In genomic region chr13:113608246-113608635, GRCh38 we compare ENCODE assay signal across 3 cellular contexts.
TF ChIP-seq lines count a peak whose summit lies in the region.

No MANE protein-coding gene starts in this region.

TF ChIP-seq in GM23338, 12 proteins besides CTCF, POLR2A, EP300 and RAD21 (continues in another document):
- TF ChIP-seq ZNF331 (CRISPR knock-in tag; IDR thresholded peaks at IDR 0.05; ENCODE audit: low read depth) (no peak), POLR2AphosphoS5 (IDR thresholded peaks at IDR 0.05; ENCODE audit: low read depth) (no peak), ETS1 (IDR thresholded peaks at IDR 0.05) (no peak), STAT1 (IDR thresholded peaks at IDR 0.05; ENCODE audit: unreplicated experiment) (no peak)
- TF ChIP-seq, protein P1, sequence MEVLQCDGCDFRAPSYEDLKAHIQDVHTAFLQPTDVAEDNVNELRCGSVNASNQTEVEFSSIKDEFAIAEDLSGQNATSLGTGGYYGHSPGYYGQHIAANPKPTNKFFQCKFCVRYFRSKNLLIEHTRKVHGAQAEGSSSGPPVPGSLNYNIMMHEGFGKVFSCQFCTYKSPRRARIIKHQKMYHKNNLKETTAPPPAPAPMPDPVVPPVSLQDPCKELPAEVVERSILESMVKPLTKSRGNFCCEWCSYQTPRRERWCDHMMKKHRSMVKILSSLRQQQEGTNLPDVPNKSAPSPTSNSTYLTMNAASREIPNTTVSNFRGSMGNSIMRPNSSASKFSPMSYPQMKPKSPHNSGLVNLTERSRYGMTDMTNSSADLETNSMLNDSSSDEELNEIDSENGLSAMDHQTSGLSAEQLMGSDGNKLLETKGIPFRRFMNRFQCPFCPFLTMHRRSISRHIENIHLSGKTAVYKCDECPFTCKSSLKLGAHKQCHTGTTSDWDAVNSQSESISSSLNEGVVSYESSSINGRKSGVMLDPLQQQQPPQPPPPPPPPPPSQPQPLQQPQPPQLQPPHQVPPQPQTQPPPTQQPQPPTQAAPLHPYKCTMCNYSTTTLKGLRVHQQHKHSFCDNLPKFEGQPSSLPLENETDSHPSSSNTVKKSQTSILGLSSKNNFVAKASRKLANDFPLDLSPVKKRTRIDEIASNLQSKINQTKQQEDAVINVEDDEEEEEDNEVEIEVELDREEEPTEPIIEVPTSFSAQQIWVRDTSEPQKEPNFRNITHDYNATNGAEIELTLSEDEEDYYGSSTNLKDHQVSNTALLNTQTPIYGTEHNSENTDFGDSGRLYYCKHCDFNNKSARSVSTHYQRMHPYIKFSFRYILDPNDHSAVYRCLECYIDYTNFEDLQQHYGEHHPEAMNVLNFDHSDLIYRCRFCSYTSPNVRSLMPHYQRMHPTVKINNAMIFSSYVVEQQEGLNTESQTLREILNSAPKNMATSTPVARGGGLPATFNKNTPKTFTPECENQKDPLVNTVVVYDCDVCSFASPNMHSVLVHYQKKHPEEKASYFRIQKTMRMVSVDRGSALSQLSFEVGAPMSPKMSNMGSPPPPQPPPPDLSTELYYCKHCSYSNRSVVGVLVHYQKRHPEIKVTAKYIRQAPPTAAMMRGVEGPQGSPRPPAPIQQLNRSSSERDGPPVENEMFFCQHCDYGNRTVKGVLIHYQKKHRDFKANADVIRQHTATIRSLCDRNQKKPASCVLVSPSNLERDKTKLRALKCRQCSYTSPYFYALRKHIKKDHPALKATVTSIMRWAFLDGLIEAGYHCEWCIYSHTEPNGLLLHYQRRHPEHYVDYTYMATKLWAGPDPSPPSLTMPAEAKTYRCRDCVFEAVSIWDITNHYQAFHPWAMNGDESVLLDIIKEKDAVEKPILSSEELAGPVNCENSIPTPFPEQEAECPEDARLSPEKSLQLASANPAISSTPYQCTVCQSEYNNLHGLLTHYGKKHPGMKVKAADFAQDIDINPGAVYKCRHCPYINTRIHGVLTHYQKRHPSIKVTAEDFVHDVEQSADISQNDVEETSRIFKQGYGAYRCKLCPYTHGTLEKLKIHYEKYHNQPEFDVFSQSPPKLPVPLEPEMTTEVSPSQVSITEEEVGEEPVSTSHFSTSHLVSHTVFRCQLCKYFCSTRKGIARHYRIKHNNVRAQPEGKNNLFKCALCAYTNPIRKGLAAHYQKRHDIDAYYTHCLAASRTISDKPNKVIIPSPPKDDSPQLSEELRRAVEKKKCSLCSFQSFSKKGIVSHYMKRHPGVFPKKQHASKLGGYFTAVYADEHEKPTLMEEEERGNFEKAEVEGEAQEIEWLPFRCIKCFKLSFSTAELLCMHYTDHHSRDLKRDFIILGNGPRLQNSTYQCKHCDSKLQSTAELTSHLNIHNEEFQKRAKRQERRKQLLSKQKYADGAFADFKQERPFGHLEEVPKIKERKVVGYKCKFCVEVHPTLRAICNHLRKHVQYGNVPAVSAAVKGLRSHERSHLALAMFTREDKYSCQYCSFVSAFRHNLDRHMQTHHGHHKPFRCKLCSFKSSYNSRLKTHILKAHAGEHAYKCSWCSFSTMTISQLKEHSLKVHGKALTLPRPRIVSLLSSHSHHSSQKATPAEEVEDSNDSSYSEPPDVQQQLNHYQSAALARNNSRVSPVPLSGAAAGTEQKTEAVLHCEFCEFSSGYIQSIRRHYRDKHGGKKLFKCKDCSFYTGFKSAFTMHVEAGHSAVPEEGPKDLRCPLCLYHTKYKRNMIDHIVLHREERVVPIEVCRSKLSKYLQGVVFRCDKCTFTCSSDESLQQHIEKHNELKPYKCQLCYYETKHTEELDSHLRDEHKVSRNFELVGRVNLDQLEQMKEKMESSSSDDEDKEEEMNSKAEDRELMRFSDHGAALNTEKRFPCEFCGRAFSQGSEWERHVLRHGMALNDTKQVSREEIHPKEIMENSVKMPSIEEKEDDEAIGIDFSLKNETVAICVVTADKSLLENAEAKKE (CRISPR knock-in tag; IDR thresholded peaks at IDR 0.05), result no peak

TF ChIP-seq in K562, 482 proteins besides CTCF, POLR2A, EP300 and RAD21:
- TF ChIP-seq MYBL2 (IDR thresholded peaks at IDR 0.05; ENCODE audit: low read depth) (no peak), MYBL2 (CRISPR knock-in tag; IDR thresholded peaks at IDR 0.05; ENCODE audit: borderline replicate concordance) (no peak), POLR2G (IDR thresholded peaks at IDR 0.05; ENCODE audit: low read depth, low read length) (peak; percentile 4; the same call in 1 of the 2 replicates), ZNF143 (CRISPR knock-in tag; IDR thresholded peaks at IDR 0.05) (no peak), NFIC (IDR thresholded peaks at IDR 0.05) (no peak)

TF ChIP-seq in HepG2, 621 proteins besides CTCF, POLR2A, EP300 and RAD21:
- TF ChIP-seq, protein P2, sequence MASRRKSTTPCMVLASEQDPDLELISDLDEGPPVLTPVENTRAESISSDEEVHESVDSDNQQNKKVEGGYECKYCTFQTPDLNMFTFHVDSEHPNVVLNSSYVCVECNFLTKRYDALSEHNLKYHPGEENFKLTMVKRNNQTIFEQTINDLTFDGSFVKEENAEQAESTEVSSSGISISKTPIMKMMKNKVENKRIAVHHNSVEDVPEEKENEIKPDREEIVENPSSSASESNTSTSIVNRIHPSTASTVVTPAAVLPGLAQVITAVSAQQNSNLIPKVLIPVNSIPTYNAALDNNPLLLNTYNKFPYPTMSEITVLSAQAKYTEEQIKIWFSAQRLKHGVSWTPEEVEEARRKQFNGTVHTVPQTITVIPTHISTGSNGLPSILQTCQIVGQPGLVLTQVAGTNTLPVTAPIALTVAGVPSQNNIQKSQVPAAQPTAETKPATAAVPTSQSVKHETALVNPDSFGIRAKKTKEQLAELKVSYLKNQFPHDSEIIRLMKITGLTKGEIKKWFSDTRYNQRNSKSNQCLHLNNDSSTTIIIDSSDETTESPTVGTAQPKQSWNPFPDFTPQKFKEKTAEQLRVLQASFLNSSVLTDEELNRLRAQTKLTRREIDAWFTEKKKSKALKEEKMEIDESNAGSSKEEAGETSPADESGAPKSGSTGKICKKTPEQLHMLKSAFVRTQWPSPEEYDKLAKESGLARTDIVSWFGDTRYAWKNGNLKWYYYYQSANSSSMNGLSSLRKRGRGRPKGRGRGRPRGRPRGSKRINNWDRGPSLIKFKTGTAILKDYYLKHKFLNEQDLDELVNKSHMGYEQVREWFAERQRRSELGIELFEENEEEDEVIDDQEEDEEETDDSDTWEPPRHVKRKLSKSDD (CRISPR knock-in tag; IDR thresholded peaks at IDR 0.05; ENCODE audit: low read depth), result no peak
- TF ChIP-seq MTF2 (CRISPR knock-in tag; IDR thresholded peaks at IDR 0.05; ENCODE audit: borderline replicate concordance) (no peak), ZZZ3 (CRISPR knock-in tag; IDR thresholded peaks at IDR 0.05; ENCODE audit: borderline replicate concordance) (no peak), RBAK (CRISPR knock-in tag; IDR thresholded peaks at IDR 0.05) (no peak)
